16 cellular contexts compared by ENCODE assay signal in the genomic region with DNA sequence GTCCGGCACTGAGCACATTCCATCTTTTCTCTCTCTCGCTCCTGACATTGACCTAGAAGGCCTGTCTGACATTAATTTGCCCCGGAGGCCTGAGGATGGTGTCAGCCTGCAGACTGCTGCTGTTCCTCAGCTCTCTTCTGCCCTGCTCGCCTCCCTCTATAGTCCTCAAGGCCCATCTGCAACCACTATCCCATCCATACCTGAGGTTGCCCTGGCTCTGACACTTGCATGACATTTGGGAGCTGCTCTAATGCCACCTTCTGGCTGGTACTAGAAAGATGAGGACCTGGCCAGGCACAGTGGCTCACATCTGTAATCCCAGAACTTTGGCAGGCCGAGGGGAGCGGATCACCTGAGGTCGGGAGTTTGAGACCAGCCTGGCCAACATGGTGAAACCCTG. TPM values are rescaled to one million over a fixed set of nuclear protein-coding genes. Genes with fewer than 3 reads are reported as not detected.
A peak's percentile ranks its signal among the peaks of the same experiment; 100 is the strongest.
DNase-seq lines count a peak whose midpoint lies in the region; ATAC-seq and TF ChIP-seq lines count a peak whose summit lies in the region.
"Had no signal": no experiment of that assay in that cellular context is flagged by ENCODE, and none has a peak within 500 bp of the region (broad histone marks: within the 10 kb centered on the region; RNA-seq: fewer than 3 reads in every experiment).

No MANE protein-coding gene starts in this region.

- H3K36me3 Mint-ChIP-seq in endodermal cell (ENCODE audit: low read depth): no peaks in the 10 kb centered on the region

- BruUV-seq in Panc1 (replicated peaks; lab: Mats Ljungman, UMichigan): no TSS peak

- H4K8ac ChIP-seq in trophoblast cell (ENCODE audit: low read depth, low read length): no peak overlapping the region

- no peak overlapping the region for H3K4ac ChIP-seq in trophoblast cell (ENCODE audit: low read depth, low read length)

- no peak overlapping the region for H3K9ac ChIP-seq in endodermal cell (ENCODE audit: extremely low read depth, low read length, poor library complexity, severe bottlenecking)
- H3K9ac ChIP-seq in trophoblast cell (ENCODE audit: low read length): no peak overlapping the region
- H3K9ac ChIP-seq: parathyroid adenoma had no signal

- POLR2A ChIA-PET in Panc1 (lab: Charles Lee): no interaction called here

- CTCF ChIA-PET in Panc1 (lab: Charles Lee): no interaction called here

- DNase-seq in NCI-H748 (lab: John Stamatoyannopoulos, UW; ENCODE audit: unreplicated experiment) (peak; percentile 17), NCI-H748 treated with DMSO at 0.1 percent for 48 hours (lab: John Stamatoyannopoulos, UW) (no peak), Panc1 (ENCODE audit: low read depth, low spot score) (no peak), endodermal cell (peak; percentile 80), trophoblast cell (peak; percentile 43 to 72), mucosa of gallbladder (ENCODE audit: low spot score) (no peak)
- no peak for DNase-seq in stimulated activated CD4-positive, alpha-beta T cell treated with anti-CD3 and anti-CD28 coated beads, Interleukin-2, amount 100 ng/mL, for 48 hours
- DNase-seq: activated CD8-positive, alpha-beta T cell treated with anti-CD3 and anti-CD28 coated beads, Interleukin-2, amount 10 ng/mL, durations not matched to agents 7 days and 5 days; activated naive CD4-positive, alpha-beta T cell; NK-92 treated with Interleukin-12 subunit alpha and Interleukin-12 subunit beta, amount 100 ng/mL, for 24 hours; stimulated activated CD4-positive, alpha-beta T cell treated with anti-CD3 and anti-CD28 coated beads, Interleukin-15, amount 100 ng/mL, for 24 hours; uterus had no signal

- no peak overlapping the region for H2BK12ac ChIP-seq in trophoblast cell (ENCODE audit: low read length)

- no peak overlapping the region for H2BK5ac ChIP-seq in trophoblast cell (ENCODE audit: low read depth, low read length, poor library complexity)

- H3K23ac ChIP-seq in trophoblast cell (ENCODE audit: low read length): no peak overlapping the region

- H2AK5ac ChIP-seq in trophoblast cell (ENCODE audit: low read length): no peak overlapping the region

- H2BK120ac ChIP-seq in trophoblast cell (ENCODE audit: insufficient read depth, low read length, poor library complexity): no peak overlapping the region

- H3K36me3 ChIP-seq in Panc1 (ENCODE audit: control insufficient read depth, insufficient read depth, low read length) (no peaks in the 10 kb centered on the region), endodermal cell (ENCODE audit: control insufficient read depth, insufficient read depth, low read length) (no peaks in the 10 kb centered on the region), trophoblast cell (ENCODE audit: control insufficient read depth in 1 of 2, insufficient read depth in 2 of 2, low read length in 2 of 2) (no peaks in the 10 kb centered on the region)
- H3K36me3 ChIP-seq: cardiac muscle cell, uterus had no signal

- H3K27me3 ChIP-seq in Panc1 (ENCODE audit: control insufficient read depth, insufficient read depth, low read length) (no peaks in the 10 kb centered on the region), endodermal cell (ENCODE audit: control insufficient read depth, insufficient read depth, low read length, poor library complexity, severe bottlenecking) (no peaks in the 10 kb centered on the region), trophoblast cell (ENCODE audit: insufficient read depth, low read length) (no peaks in the 10 kb centered on the region)
- H3K27me3 ChIP-seq: cardiac muscle cell, uterus had no signal

- H3K14ac ChIP-seq in trophoblast cell (ENCODE audit: low read length): no peak overlapping the region

- in situ Hi-C loops in Panc1 (cut with HindIII; ENCODE audit: low pct_unique_long_range_greater_than_20kb, low sequenced_read_pairs): no loop called here

- no peak overlapping the region for H3K27ac Mint-ChIP-seq in endodermal cell
- H3K27ac Mint-ChIP-seq: activated CD8-positive, alpha-beta T cell treated with anti-CD3 and anti-CD28 coated beads, Interleukin-2, amount 10 ng/mL, durations not matched to agents 7 days and 5 days; T-helper 1 cell treated with Interleukin-12 subunit alpha and Interleukin-12 subunit beta and Interleukin-4 antibody, amounts not matched to agents 30 μg/mL and 1 μg/mL, for 36 hours had no signal

- peak; percentile 85 for ATAC-seq in Panc1
- ATAC-seq in HG03460 (IDR thresholded peaks at IDR 0.05; ENCODE audit: unreplicated experiment): no peak
- ATAC-seq: activated CD8-positive, alpha-beta T cell treated with anti-CD3 and anti-CD28 coated beads, Interleukin-2, amount 10 ng/mL, durations not matched to agents 7 days and 5 days had no signal

- H3K4me3 Mint-ChIP-seq in endodermal cell: no peak overlapping the region
- H3K4me3 Mint-ChIP-seq: activated CD8-positive, alpha-beta T cell treated with anti-CD3 and anti-CD28 coated beads, Interleukin-2, amount 10 ng/mL, durations not matched to agents 7 days and 5 days; T-helper 1 cell treated with Interleukin-12 subunit alpha and Interleukin-12 subunit beta and Interleukin-4 antibody, amounts not matched to agents 30 μg/mL and 1 μg/mL, for 36 hours had no signal

- TF ChIP-seq CTCF in Panc1 (IDR thresholded peaks at IDR 0.05) (no peak; the same call in 1 of the 2 replicates), endodermal cell (conservative IDR thresholded peaks at IDR 0.05) (peak; percentile 67)

- H3K4me2 ChIP-seq in trophoblast cell (ENCODE audit: low read length): no peak overlapping the region

- no peaks in the 10 kb centered on the region for H3K9me3 ChIP-seq in Panc1 (ENCODE audit: control insufficient read depth, insufficient read depth, low read depth, low read length)
- no peaks in the 10 kb centered on the region for H3K9me3 ChIP-seq in endodermal cell (ENCODE audit: control insufficient read depth, low read length)
- peaks cover 3% of the 10 kb centered on the region for H3K9me3 ChIP-seq in trophoblast cell (ENCODE audit: insufficient read depth, low read depth, low read length)
- H3K9me3 ChIP-seq: uterus had no signal

- H3K4me3 ChIP-seq in Panc1 (ENCODE audit: low read depth in 2 of 2, low read length in 2 of 2): no peak overlapping the region
- no peak overlapping the region for H3K4me3 ChIP-seq in endodermal cell (ENCODE audit: low read length)
- no peak overlapping the region for H3K4me3 ChIP-seq in trophoblast cell (ENCODE audit: low read depth, low read length)
- H3K4me3 ChIP-seq: cardiac muscle cell, uterus had no signal

- H3K79me1 ChIP-seq in trophoblast cell (ENCODE audit: low read length): peaks cover 2% of the 10 kb centered on the region

- no peak overlapping the region for H4K12ac ChIP-seq in trophoblast cell (ENCODE audit: low read depth, low read length)

- no peak overlapping the region for H2AFZ ChIP-seq in trophoblast cell (ENCODE audit: insufficient read depth, low read length, poor library complexity)
- H2AFZ ChIP-seq: parathyroid adenoma had no signal

- H3K18ac ChIP-seq in trophoblast cell (ENCODE audit: low read length): no peak overlapping the region

- peaks cover 19% of the 10 kb centered on the region for H3K27me3 Mint-ChIP-seq in endodermal cell (ENCODE audit: insufficient read depth)

- no peaks in the 10 kb centered on the region for H3K4me1 ChIP-seq in Panc1 (ENCODE audit: control insufficient read depth, insufficient read depth, low read length)
- H3K4me1 ChIP-seq in endodermal cell (ENCODE audit: control insufficient read depth, insufficient read depth, low read length): no peaks in the 10 kb centered on the region
- H3K4me1 ChIP-seq in trophoblast cell (ENCODE audit: control insufficient read depth in 1 of 2, insufficient read depth in 2 of 2, low read length in 2 of 2): peaks cover 0 to 5% of the 10 kb centered on the region in 2 experiments
- H3K4me1 ChIP-seq: parathyroid adenoma, uterus had no signal

- no peaks in the 10 kb centered on the region for H3K4me1 Mint-ChIP-seq in endodermal cell

- H4K91ac ChIP-seq in trophoblast cell (ENCODE audit: low read depth, low read length): no peak overlapping the region

- WGBS in endodermal cell (ENCODE audit: insufficient coverage in 1 of 2, insufficient read length in 1 of 2), 2 experiments: 83 to 87% methylated on average over 6 to 7 of the region's 7 CpGs
- no CpG with 5 or more reads among the region's 7 CpGs for WGBS in trophoblast cell (ENCODE audit: extremely low coverage, insufficient coverage, insufficient read length)

- H3K9me3 Mint-ChIP-seq in endodermal cell: no peaks in the 10 kb centered on the region
- H3K9me3 Mint-ChIP-seq: T-helper 1 cell treated with Interleukin-12 subunit alpha and Interleukin-12 subunit beta and Interleukin-4 antibody, amounts not matched to agents 30 μg/mL and 1 μg/mL, for 36 hours had no signal

- no peaks in the 10 kb centered on the region for H3K79me2 ChIP-seq in trophoblast cell (ENCODE audit: control insufficient read depth, insufficient read depth, low read length, poor library complexity)
- H3K79me2 ChIP-seq: parathyroid adenoma had no signal

- intact Hi-C loops in Panc1 (cut with micrococcal nuclease; ENCODE audit: unreplicated experiment): no loop called here

- no peak overlapping the region for H3K27ac ChIP-seq in Panc1 (ENCODE audit: low read length)
- H3K27ac ChIP-seq in endodermal cell (ENCODE audit: low read depth, low read length): no peak overlapping the region
- H3K27ac ChIP-seq in trophoblast cell (ENCODE audit: low read depth, low read length): no peak overlapping the region
- H3K27ac ChIP-seq: cardiac muscle cell, parathyroid adenoma, uterus had no signal

RNA-seq across cellular contexts. Expression of a gene that starts 38.6 kb away (rescaled TPM):
- not detected for total RNA-seq in Panc1 (2021; ENCODE audit: unreplicated experiment)
- not detected for polyA plus RNA-seq in Panc1 (2012; ENCODE audit: insufficient read length)
- not detected for total RNA-seq in endodermal cell
- polyA plus RNA-seq in endodermal cell (2013, experiment 1 of 2): not detected
- polyA plus RNA-seq in endodermal cell (2013, experiment 2 of 2): not detected
- polyA plus RNA-seq in trophoblast cell (2013): 0.14 and 0.15 TPM in 2 replicates
- total RNA-seq in mucosa of gallbladder: 8.4 TPM
- total RNA-seq: activated CD8-positive, alpha-beta T cell treated with anti-CD3 and anti-CD28 coated beads, Interleukin-2, amount 10 ng/mL, durations not matched to agents 7 days and 5 days; cardiac muscle cell had no signal

Comparison
In these comparisons a context has a peak if more than half of its experiments do, and no peak if none do; other contexts are left out.
1. DNase-seq: peak in NCI-H748 (single experiment), endodermal cell (single experiment) and trophoblast cell (2 of 2); none in NCI-H748 treated with DMSO at 0.1 percent for 48 hours (single experiment), Panc1 (single experiment), stimulated activated CD4-positive, alpha-beta T cell treated with anti-CD3 and anti-CD28 coated beads, Interleukin-2, amount 100 ng/mL, for 48 hours (0 of 2) and mucosa of gallbladder (single experiment).